In genomic region chr2:61694312-61695274, GRCh38 we compare ENCODE assay signal across 8 cellular contexts.
A peak's percentile ranks its signal among the peaks of the same experiment; 100 is the strongest.
DNase-seq lines count a peak whose midpoint lies in the region; ATAC-seq and TF ChIP-seq lines count a peak whose summit lies in the region.

No MANE protein-coding gene starts in this region.

- no peaks in the 10 kb centered on the region for H3K9me3 ChIP-seq in Peyer's patch

- H3K27me3 Mint-ChIP-seq in nephron progenitor cell (ENCODE audit: low read depth, poor library complexity) = peaks cover 6% of the 10 kb centered on the region
- H3K27me3 Mint-ChIP-seq in stimulated activated naive CD8-positive, alpha-beta T cell treated with anti-CD3 and anti-CD28 coated beads, Interleukin-15, Interleukin-2, amounts not matched to agents 100 ng/mL and 50 ng/mL, for 24 hours = no peaks in the 10 kb centered on the region

- H3K27ac ChIP-seq in Peyer's patch = peak overlapping the region; percentile 68 to 86 (median 76)

- peak; percentile 89 for ATAC-seq in GM19468 (IDR thresholded peaks at IDR 0.05; ENCODE audit: extremely low read depth, unreplicated experiment)

- H3K9me3 Mint-ChIP-seq in nephron progenitor cell = no peaks in the 10 kb centered on the region
- H3K9me3 Mint-ChIP-seq in stimulated activated naive CD8-positive, alpha-beta T cell treated with anti-CD3 and anti-CD28 coated beads, Interleukin-15, Interleukin-2, amounts not matched to agents 100 ng/mL and 50 ng/mL, for 24 hours = no peaks in the 10 kb centered on the region

- peaks cover 14% of the 10 kb centered on the region for H3K4me1 Mint-ChIP-seq in nephron progenitor cell
- H3K4me1 Mint-ChIP-seq in stimulated activated naive CD8-positive, alpha-beta T cell treated with anti-CD3 and anti-CD28 coated beads, Interleukin-15, Interleukin-2, amounts not matched to agents 100 ng/mL and 50 ng/mL, for 24 hours (ENCODE audit: low read depth) = peaks cover 20% of the 10 kb centered on the region

- peak; percentile 78 for DNase-seq in Caki2 (ENCODE audit: low read depth)
- DNase-seq in HS-5 (ENCODE audit: low read depth) = peak; percentile 37
- DNase-seq in Peyer's patch = peak; percentile 95 to 98 (median 97)
- peak; percentile 75 for DNase-seq in activated T-helper 9 cell treated with anti-CD3 and anti-CD28 coated beads, Interleukin-2, amount 50 U/mL, for 16 hours (ENCODE audit: low read depth)
- peak; percentile 83 for DNase-seq in fibroblast of the aortic adventitia (ENCODE audit: low read depth)
- DNase-seq in nephron progenitor cell = peak; percentile 95

- TF ChIP-seq CTCF in Peyer's patch (IDR thresholded peaks at IDR 0.05) (peak; percentile 37 to 56 (median 44)), fibroblast of the aortic adventitia (IDR thresholded peaks at IDR 0.05; ENCODE audit: insufficient read depth, low read length) (peak; percentile 43), nephron progenitor cell (IDR thresholded peaks at IDR 0.05) (peak; percentile 43)

- no peaks in the 10 kb centered on the region for H3K27me3 ChIP-seq in Peyer's patch

- H3K4me3 ChIP-seq in Peyer's patch (peak overlapping the region; percentile 59 to 90 (median 65)), fibroblast of the aortic adventitia (ENCODE audit: low read depth, low read length) (peak overlapping the region; percentile 90)

- H3K27ac Mint-ChIP-seq in nephron progenitor cell = no peak overlapping the region
- peak overlapping the region; percentile 83 for H3K27ac Mint-ChIP-seq in stimulated activated naive CD8-positive, alpha-beta T cell treated with anti-CD3 and anti-CD28 coated beads, Interleukin-15, Interleukin-2, amounts not matched to agents 100 ng/mL and 50 ng/mL, for 24 hours

- H3K4me3 Mint-ChIP-seq in nephron progenitor cell = peak overlapping the region; percentile 81
- H3K4me3 Mint-ChIP-seq in stimulated activated naive CD8-positive, alpha-beta T cell treated with anti-CD3 and anti-CD28 coated beads, Interleukin-15, Interleukin-2, amounts not matched to agents 100 ng/mL and 50 ng/mL, for 24 hours = peak overlapping the region; percentile 88

- peak; percentile 57 to 62 for TF ChIP-seq POLR2A in Peyer's patch (IDR thresholded peaks at IDR 0.05)

- in situ Hi-C loops in Caki2 (cut with HindIII; ENCODE audit: low pct_unique_long_range_greater_than_20kb, low sequenced_read_pairs) = no loop called here

- H3K36me3 ChIP-seq in Peyer's patch = no peaks in the 10 kb centered on the region

- H3K4me1 ChIP-seq in Peyer's patch = no peaks in the 10 kb centered on the region

- H3K36me3 Mint-ChIP-seq in nephron progenitor cell (ENCODE audit: low read depth) = no peaks in the 10 kb centered on the region
- no peaks in the 10 kb centered on the region for H3K36me3 Mint-ChIP-seq in stimulated activated naive CD8-positive, alpha-beta T cell treated with anti-CD3 and anti-CD28 coated beads, Interleukin-15, Interleukin-2, amounts not matched to agents 100 ng/mL and 50 ng/mL, for 24 hours (ENCODE audit: low read depth)

Comparison
In these comparisons a context has a peak if more than half of its experiments do, and no peak if none do; other contexts are left out.
1. Peak in every context shown above with its lines: DNase-seq, ATAC-seq, H3K4me3 ChIP-seq and H3K27ac ChIP-seq.
2. DNase-seq: peak in every context shown above with its lines; median percentile 97 in Peyer's patch; 95 in nephron progenitor cell; 83 in fibroblast of the aortic adventitia; 78 in Caki2; 75 in activated T-helper 9 cell treated with anti-CD3 and anti-CD28 coated beads, Interleukin-2, amount 50 U/mL, for 16 hours; 37 in HS-5.